Comparison of ENCODE assay signal across 1 cellular context in the genomic region with DNA sequence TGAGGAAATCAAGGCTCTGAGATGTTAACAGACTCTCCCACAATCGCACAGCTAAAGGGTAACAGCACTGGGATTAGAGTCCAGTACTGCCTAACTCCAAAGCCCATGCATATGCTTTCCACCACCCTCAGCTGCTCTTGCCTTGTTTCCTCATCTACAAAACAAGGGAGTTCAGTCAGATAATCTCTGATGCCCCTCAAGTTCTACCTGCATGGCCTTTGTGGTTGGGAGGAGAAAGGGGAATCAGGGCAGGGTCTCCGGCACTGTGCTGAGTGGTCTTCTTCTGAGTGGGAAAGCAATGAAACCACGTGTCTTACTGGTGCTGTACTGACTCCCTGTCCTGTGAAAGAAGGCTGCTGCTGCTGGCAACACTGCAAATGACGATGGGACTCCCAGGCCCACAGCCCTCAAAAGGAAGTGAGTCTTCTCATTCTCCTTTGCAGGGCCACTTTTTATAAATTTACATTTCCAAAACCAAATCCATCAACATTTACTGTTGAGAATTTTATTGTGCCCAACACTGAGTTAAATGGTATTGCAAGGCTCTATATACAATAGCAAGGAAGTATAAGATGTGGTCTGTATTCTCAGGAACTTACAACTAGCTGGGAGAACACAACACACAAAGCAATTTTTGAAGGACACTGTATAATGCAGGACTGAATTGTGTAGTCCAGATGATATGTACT.
A peak's percentile ranks its signal among the peaks of the same experiment; 100 is the strongest.
TF ChIP-seq lines count a peak whose summit lies in the region.

No MANE protein-coding gene starts in this region.

TF ChIP-seq in GM12878, 131 proteins besides CTCF, POLR2A, EP300 and RAD21 (continued from another document and continues in another):
- no peak for TF ChIP-seq TCF3 (IDR thresholded peaks at IDR 0.05; ENCODE audit: borderline replicate concordance, insufficient read depth, low read depth, low read length)
- no peak for TF ChIP-seq DPF2 (IDR thresholded peaks at IDR 0.05)
- TF ChIP-seq IKZF1 (conservative IDR thresholded peaks at IDR 0.05): no peak
- no peak for TF ChIP-seq SMAD1 (IDR thresholded peaks at IDR 0.05; ENCODE audit: low read depth, partially characterized antibody)
- 0 out of 2 replicates have a peak, but pooled peaks have one; percentile 15 for TF ChIP-seq LARP7 (IDR thresholded peaks at IDR 0.05)
- TF ChIP-seq ZNF24 (IDR thresholded peaks at IDR 0.05): no peak
- TF ChIP-seq, protein P1, sequence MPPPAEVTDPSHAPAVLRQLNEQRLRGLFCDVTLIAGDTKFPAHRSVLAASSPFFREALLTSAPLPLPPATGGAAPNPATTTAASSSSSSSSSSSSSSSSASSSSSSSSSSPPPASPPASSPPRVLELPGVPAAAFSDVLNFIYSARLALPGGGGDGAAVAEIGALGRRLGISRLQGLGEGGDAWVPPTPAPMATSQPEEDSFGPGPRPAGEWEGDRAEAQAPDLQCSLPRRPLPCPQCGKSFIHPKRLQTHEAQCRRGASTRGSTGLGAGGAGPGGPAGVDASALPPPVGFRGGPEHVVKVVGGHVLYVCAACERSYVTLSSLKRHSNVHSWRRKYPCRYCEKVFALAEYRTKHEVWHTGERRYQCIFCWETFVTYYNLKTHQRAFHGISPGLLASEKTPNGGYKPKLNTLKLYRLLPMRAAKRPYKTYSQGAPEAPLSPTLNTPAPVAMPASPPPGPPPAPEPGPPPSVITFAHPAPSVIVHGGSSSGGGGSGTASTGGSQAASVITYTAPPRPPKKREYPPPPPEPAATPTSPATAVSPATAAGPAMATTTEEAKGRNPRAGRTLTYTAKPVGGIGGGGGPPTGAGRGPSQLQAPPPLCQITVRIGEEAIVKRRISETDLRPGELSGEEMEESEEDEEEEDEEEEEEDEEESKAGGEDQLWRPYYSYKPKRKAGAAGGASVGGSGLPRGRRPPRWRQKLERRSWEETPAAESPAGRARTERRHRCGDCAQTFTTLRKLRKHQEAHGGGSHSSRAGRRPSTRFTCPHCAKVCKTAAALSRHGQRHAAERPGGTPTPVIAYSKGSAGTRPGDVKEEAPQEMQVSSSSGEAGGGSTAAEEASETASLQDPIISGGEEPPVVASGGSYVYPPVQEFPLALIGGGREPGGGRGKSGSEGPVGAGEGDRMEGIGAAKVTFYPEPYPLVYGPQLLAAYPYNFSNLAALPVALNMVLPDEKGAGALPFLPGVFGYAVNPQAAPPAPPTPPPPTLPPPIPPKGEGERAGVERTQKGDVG (CRISPR knock-in tag; IDR thresholded peaks at IDR 0.05): no peak
- TF ChIP-seq KDM1A (IDR thresholded peaks at IDR 0.05; ENCODE audit: borderline replicate concordance): no peak
- TF ChIP-seq SRF (IDR thresholded peaks at IDR 0.05; ENCODE audit: low read depth in 2 of 2, low read length in 2 of 2): no peak
- no peak for TF ChIP-seq EGR1 (IDR thresholded peaks at IDR 0.05; ENCODE audit: borderline replicate concordance in 1 of 2, low read depth in 2 of 2, low read length in 2 of 2)
- TF ChIP-seq SMARCA5 (IDR thresholded peaks at IDR 0.05): peak; percentile 67
- no peak for TF ChIP-seq PAX8 (IDR thresholded peaks at IDR 0.05)
- TF ChIP-seq STAT3 (IDR thresholded peaks at IDR 0.05; ENCODE audit: low read depth, low read length): no peak
- TF ChIP-seq, protein P2, sequence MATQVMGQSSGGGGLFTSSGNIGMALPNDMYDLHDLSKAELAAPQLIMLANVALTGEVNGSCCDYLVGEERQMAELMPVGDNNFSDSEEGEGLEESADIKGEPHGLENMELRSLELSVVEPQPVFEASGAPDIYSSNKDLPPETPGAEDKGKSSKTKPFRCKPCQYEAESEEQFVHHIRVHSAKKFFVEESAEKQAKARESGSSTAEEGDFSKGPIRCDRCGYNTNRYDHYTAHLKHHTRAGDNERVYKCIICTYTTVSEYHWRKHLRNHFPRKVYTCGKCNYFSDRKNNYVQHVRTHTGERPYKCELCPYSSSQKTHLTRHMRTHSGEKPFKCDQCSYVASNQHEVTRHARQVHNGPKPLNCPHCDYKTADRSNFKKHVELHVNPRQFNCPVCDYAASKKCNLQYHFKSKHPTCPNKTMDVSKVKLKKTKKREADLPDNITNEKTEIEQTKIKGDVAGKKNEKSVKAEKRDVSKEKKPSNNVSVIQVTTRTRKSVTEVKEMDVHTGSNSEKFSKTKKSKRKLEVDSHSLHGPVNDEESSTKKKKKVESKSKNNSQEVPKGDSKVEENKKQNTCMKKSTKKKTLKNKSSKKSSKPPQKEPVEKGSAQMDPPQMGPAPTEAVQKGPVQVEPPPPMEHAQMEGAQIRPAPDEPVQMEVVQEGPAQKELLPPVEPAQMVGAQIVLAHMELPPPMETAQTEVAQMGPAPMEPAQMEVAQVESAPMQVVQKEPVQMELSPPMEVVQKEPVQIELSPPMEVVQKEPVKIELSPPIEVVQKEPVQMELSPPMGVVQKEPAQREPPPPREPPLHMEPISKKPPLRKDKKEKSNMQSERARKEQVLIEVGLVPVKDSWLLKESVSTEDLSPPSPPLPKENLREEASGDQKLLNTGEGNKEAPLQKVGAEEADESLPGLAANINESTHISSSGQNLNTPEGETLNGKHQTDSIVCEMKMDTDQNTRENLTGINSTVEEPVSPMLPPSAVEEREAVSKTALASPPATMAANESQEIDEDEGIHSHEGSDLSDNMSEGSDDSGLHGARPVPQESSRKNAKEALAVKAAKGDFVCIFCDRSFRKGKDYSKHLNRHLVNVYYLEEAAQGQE (IDR thresholded peaks at IDR 0.05; ENCODE audit: low read depth, low read length): no peak
- TF ChIP-seq ASH2L (IDR thresholded peaks at IDR 0.05; ENCODE audit: borderline replicate concordance, low read depth): no peak
- TF ChIP-seq EZH2 (IDR thresholded peaks at IDR 0.05; ENCODE audit: borderline replicate concordance, control insufficient read depth, low read depth, low read length): no peak
- 0 out of 2 replicates have a peak, but pooled peaks have one; percentile 17 for TF ChIP-seq ESRRA (IDR thresholded peaks at IDR 0.05; ENCODE audit: low read length)
- TF ChIP-seq SPI1 (IDR thresholded peaks at IDR 0.05; ENCODE audit: borderline replicate concordance, insufficient read depth, low read depth, low read length): peak; percentile 64; the same call in 1 of the 2 replicates
- TF ChIP-seq, protein P3, sequence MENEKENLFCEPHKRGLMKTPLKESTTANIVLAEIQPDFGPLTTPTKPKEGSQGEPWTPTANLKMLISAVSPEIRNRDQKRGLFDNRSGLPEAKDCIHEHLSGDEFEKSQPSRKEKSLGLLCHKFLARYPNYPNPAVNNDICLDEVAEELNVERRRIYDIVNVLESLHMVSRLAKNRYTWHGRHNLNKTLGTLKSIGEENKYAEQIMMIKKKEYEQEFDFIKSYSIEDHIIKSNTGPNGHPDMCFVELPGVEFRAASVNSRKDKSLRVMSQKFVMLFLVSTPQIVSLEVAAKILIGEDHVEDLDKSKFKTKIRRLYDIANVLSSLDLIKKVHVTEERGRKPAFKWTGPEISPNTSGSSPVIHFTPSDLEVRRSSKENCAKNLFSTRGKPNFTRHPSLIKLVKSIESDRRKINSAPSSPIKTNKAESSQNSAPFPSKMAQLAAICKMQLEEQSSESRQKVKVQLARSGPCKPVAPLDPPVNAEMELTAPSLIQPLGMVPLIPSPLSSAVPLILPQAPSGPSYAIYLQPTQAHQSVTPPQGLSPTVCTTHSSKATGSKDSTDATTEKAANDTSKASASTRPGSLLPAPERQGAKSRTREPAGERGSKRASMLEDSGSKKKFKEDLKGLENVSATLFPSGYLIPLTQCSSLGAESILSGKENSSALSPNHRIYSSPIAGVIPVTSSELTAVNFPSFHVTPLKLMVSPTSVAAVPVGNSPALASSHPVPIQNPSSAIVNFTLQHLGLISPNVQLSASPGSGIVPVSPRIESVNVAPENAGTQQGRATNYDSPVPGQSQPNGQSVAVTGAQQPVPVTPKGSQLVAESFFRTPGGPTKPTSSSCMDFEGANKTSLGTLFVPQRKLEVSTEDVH (IDR thresholded peaks at IDR 0.05; ENCODE audit: low read depth, partially characterized antibody): no peak
- TF ChIP-seq RB1 (IDR thresholded peaks at IDR 0.05; ENCODE audit: borderline replicate concordance): no peak
- TF ChIP-seq, protein P4, sequence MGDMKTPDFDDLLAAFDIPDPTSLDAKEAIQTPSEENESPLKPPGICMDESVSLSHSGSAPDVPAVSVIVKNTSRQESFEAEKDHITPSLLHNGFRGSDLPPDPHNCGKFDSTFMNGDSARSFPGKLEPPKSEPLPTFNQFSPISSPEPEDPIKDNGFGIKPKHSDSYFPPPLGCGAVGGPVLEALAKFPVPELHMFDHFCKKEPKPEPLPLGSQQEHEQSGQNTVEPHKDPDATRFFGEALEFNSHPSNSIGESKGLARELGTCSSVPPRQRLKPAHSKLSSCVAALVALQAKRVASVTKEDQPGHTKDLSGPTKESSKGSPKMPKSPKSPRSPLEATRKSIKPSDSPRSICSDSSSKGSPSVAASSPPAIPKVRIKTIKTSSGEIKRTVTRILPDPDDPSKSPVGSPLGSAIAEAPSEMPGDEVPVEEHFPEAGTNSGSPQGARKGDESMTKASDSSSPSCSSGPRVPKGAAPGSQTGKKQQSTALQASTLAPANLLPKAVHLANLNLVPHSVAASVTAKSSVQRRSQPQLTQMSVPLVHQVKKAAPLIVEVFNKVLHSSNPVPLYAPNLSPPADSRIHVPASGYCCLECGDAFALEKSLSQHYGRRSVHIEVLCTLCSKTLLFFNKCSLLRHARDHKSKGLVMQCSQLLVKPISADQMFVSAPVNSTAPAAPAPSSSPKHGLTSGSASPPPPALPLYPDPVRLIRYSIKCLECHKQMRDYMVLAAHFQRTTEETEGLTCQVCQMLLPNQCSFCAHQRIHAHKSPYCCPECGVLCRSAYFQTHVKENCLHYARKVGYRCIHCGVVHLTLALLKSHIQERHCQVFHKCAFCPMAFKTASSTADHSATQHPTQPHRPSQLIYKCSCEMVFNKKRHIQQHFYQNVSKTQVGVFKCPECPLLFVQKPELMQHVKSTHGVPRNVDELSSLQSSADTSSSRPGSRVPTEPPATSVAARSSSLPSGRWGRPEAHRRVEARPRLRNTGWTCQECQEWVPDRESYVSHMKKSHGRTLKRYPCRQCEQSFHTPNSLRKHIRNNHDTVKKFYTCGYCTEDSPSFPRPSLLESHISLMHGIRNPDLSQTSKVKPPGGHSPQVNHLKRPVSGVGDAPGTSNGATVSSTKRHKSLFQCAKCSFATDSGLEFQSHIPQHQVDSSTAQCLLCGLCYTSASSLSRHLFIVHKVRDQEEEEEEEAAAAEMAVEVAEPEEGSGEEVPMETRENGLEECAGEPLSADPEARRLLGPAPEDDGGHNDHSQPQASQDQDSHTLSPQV (IDR thresholded peaks at IDR 0.05): peak; percentile 79; the same call in 1 of the 2 replicates
- no peak for TF ChIP-seq NBN (IDR thresholded peaks at IDR 0.05)
- TF ChIP-seq, protein P5, sequence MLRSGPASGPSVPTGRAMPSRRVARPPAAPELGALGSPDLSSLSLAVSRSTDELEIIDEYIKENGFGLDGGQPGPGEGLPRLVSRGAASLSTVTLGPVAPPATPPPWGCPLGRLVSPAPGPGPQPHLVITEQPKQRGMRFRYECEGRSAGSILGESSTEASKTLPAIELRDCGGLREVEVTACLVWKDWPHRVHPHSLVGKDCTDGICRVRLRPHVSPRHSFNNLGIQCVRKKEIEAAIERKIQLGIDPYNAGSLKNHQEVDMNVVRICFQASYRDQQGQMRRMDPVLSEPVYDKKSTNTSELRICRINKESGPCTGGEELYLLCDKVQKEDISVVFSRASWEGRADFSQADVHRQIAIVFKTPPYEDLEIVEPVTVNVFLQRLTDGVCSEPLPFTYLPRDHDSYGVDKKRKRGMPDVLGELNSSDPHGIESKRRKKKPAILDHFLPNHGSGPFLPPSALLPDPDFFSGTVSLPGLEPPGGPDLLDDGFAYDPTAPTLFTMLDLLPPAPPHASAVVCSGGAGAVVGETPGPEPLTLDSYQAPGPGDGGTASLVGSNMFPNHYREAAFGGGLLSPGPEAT (IDR thresholded peaks at IDR 0.05; ENCODE audit: low read depth): no peak
- TF ChIP-seq, protein P6, sequence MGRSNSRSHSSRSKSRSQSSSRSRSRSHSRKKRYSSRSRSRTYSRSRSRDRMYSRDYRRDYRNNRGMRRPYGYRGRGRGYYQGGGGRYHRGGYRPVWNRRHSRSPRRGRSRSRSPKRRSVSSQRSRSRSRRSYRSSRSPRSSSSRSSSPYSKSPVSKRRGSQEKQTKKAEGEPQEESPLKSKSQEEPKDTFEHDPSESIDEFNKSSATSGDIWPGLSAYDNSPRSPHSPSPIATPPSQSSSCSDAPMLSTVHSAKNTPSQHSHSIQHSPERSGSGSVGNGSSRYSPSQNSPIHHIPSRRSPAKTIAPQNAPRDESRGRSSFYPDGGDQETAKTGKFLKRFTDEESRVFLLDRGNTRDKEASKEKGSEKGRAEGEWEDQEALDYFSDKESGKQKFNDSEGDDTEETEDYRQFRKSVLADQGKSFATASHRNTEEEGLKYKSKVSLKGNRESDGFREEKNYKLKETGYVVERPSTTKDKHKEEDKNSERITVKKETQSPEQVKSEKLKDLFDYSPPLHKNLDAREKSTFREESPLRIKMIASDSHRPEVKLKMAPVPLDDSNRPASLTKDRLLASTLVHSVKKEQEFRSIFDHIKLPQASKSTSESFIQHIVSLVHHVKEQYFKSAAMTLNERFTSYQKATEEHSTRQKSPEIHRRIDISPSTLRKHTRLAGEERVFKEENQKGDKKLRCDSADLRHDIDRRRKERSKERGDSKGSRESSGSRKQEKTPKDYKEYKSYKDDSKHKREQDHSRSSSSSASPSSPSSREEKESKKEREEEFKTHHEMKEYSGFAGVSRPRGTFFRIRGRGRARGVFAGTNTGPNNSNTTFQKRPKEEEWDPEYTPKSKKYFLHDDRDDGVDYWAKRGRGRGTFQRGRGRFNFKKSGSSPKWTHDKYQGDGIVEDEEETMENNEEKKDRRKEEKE (IDR thresholded peaks at IDR 0.05): no peak
- no peak for TF ChIP-seq MTA2 (IDR thresholded peaks at IDR 0.05; ENCODE audit: low read depth)
- TF ChIP-seq JUNB (IDR thresholded peaks at IDR 0.05): no peak
- TF ChIP-seq ATF7 (IDR thresholded peaks at IDR 0.05; ENCODE audit: low read depth): no peak
- TF ChIP-seq IKZF2 (IDR thresholded peaks at IDR 0.05): no peak
- 0 out of 2 replicates have a peak, but pooled peaks have one; percentile 61 for TF ChIP-seq SMAD5 (IDR thresholded peaks at IDR 0.05; ENCODE audit: low read depth)
- TF ChIP-seq ZNF217 (IDR thresholded peaks at IDR 0.05): no peak
- TF ChIP-seq RAD51 (IDR thresholded peaks at IDR 0.05): peak; percentile 78
- TF ChIP-seq RUNX3 (IDR thresholded peaks at IDR 0.05; ENCODE audit: low read length): peak; percentile 45; the same call in 1 of the 2 replicates
- TF ChIP-seq YY1 (IDR thresholded peaks at IDR 0.05; ENCODE audit: low read depth, low read length): no peak; the same call in 1 of the 2 replicates
- no peak for TF ChIP-seq TAF1 (IDR thresholded peaks at IDR 0.05; ENCODE audit: borderline replicate concordance, low read depth, low read length)
- TF ChIP-seq CHD1 (IDR thresholded peaks at IDR 0.05; ENCODE audit: low read depth, low read length): 0 out of 2 replicates have a peak, but pooled peaks have one; percentile 52
- TF ChIP-seq ZBED1 (IDR thresholded peaks at IDR 0.05; ENCODE audit: borderline replicate concordance): no peak
- TF ChIP-seq RELA (IDR thresholded peaks at IDR 0.05; ENCODE audit: borderline replicate concordance, partially characterized antibody): no peak
- no peak for TF ChIP-seq RFX5 (IDR thresholded peaks at IDR 0.05; ENCODE audit: low read depth, low read length)
- no peak for TF ChIP-seq ZSCAN29 (IDR thresholded peaks at IDR 0.05)
- peak; percentile 56; the same call in 1 of the 2 replicates for TF ChIP-seq PAX5 (IDR thresholded peaks at IDR 0.05; ENCODE audit: borderline replicate concordance, low read depth, low read length)
